8 cellular contexts compared by ENCODE assay signal in the genomic region with DNA sequence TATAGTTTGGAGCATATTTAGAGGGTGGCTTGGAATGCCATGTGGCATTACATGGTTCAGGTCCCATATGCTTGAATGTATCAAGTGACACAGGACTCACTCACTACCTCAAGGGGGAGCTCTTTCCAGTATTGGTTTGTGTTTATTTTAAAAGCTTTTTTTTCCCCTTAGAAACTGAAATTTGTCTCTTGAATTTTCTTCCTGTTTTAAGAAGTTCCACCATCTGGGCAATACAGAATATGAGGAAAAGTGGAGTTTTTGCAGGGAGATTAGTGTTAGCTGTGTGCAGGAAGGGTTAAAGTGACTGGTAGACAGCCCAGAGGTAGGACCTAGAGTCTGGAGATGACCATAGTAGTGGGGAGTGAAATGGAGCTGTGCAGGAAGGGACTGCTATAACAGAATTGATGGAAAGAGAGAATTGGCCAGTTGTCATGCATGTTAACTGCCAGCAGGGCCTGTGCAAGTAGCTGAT. TPM values are rescaled to one million over a fixed set of nuclear protein-coding genes. Genes with fewer than 3 reads are reported as not detected.
DNase-seq lines count a peak whose midpoint lies in the region; ATAC-seq and TF ChIP-seq lines count a peak whose summit lies in the region.

No MANE protein-coding gene starts in this region.

- TF ChIP-seq CTCF in GM12801 (IDR thresholded peaks at IDR 0.05; ENCODE audit: extremely low read depth, insufficient read length) (peak; percentile 15), chondrocyte (IDR thresholded peaks at IDR 0.05) (peak; percentile 76), mesothelial cell of epicardium (IDR thresholded peaks at IDR 0.05; ENCODE audit: unreplicated experiment) (peak; percentile 53), lower leg skin (IDR thresholded peaks at IDR 0.05) (no peak)

- H3K9me3 Mint-ChIP-seq in chondrocyte (ENCODE audit: low read depth) (no peaks in the 10 kb centered on the region), mesothelial cell of epicardium (no peaks in the 10 kb centered on the region)

- no peak overlapping the region for H3K4me3 Mint-ChIP-seq in chondrocyte (ENCODE audit: unreplicated experiment)
- no peak overlapping the region for H3K4me3 Mint-ChIP-seq in mesothelial cell of epicardium

- TF ChIP-seq POLR2A in lower leg skin (IDR thresholded peaks at IDR 0.05) = no peak

- no peak overlapping the region for H3K4me3 ChIP-seq in lower leg skin (ENCODE audit: low read depth, poor library complexity, severe bottlenecking)

- H3K4me1 Mint-ChIP-seq in chondrocyte (ENCODE audit: low read depth) = peaks cover 73% of the 10 kb centered on the region
- H3K4me1 Mint-ChIP-seq in mesothelial cell of epicardium = peaks cover 51% of the 10 kb centered on the region

- no peak for ATAC-seq in GM19324 (IDR thresholded peaks at IDR 0.05; ENCODE audit: low FRiP score, unreplicated experiment)

- H3K27me3 Mint-ChIP-seq in chondrocyte (ENCODE audit: low read depth) (no peaks in the 10 kb centered on the region), mesothelial cell of epicardium (ENCODE audit: low read depth) (no peaks in the 10 kb centered on the region)

- DNase-seq in AG08396 (ENCODE audit: low spot score) (peak; percentile 43), NCI-H460 (ENCODE audit: extremely low read depth, low read depth) (peak; percentile 29), chondrocyte (ENCODE audit: low spot score) (no peak), mesothelial cell of epicardium (ENCODE audit: low spot score in 2 of 2, unreplicated experiment in 2 of 2) (no peak), lower leg skin (ENCODE audit: low spot score in 2 of 2) (no peak), hypothalamus (lab: John Stamatoyannopoulos, UW) (no peak)

- H3K27ac Mint-ChIP-seq in chondrocyte (ENCODE audit: unreplicated experiment) = peak overlapping the region; percentile 85
- H3K27ac Mint-ChIP-seq in mesothelial cell of epicardium = peak overlapping the region; percentile 72

- H3K36me3 Mint-ChIP-seq in chondrocyte (ENCODE audit: low read depth) (peaks cover 9% of the 10 kb centered on the region), mesothelial cell of epicardium (peaks cover 14% of the 10 kb centered on the region)

- intact Hi-C loops in lower leg skin (cut with DNase I; ENCODE audit: low total_unique reads) = no loop called here

RNA-seq across cellular contexts. Expression of gene CTNNA1, which starts 36.6 kb away (rescaled TPM):
- 332 and 337 TPM in 2 replicates for total RNA-seq in NCI-H460 (2014; rRNA removed; shearing (Covaris generic))
- polyA plus RNA-seq in NCI-H460 (2014; cell fraction: nucleus; rRNA removed) = 221 and 282 TPM in 2 replicates
- total RNA-seq in chondrocyte (326 to 397 TPM (median 393 TPM) in 3 replicates), mesothelial cell of epicardium (397 to 427 TPM (median 416 TPM) in 3 replicates), lower leg skin (100 to 1,000 TPM; 223 to 304 (median 263) TPM)

Comparison
In these comparisons a context has a peak if more than half of its experiments do, and no peak if none do; other contexts are left out.
1. DNase-seq: peak in AG08396 (single experiment) and NCI-H460 (single experiment); none in chondrocyte (single experiment), mesothelial cell of epicardium (0 of 2), lower leg skin (0 of 2) and hypothalamus (0 of 51).
2. CTCF ChIP-seq: peak in GM12801 (single experiment), chondrocyte (single experiment) and mesothelial cell of epicardium (single experiment); none in lower leg skin (0 of 3).